In genomic region chr18:76368976-76369375, GRCh38 we compare ENCODE assay signal across 20 cellular contexts.
"Had no signal": no experiment of that assay in that cellular context is flagged by ENCODE, and none has a peak within 500 bp of the region (broad histone marks: within the 10 kb centered on the region; RNA-seq: fewer than 3 reads in every experiment).

No MANE protein-coding gene starts in this region.

- H2AFZ ChIP-seq: neural progenitor cell had no signal

- H3K9ac ChIP-seq: neural progenitor cell had no signal

- FAIRE-seq: endothelial cell of umbilical vein, kidney had no signal

- DNase-seq: activated gamma-delta T cell; activated naive CD4-positive, alpha-beta T cell treated with anti-CD3 and anti-CD28 coated beads, Interleukin-2, amount 50 U/mL, for 16 hours; activated naive CD8-positive, alpha-beta T cell treated with anti-CD3 and anti-CD28 coated beads, Interleukin-2, amount 50 U/mL, for 24 hours; aorta; caudate nucleus; effector memory CD4-positive, alpha-beta T cell; foreskin fibroblast; heart right ventricle; kidney; naive thymus-derived CD8-positive, alpha-beta T cell; stimulated activated CD4-positive, alpha-beta T cell treated with anti-CD3 and anti-CD28 coated beads, Interleukin-12 subunit alpha, Interleukin-12 subunit beta, amount 100 ng/mL, for 4 hours; stimulated activated CD4-positive, alpha-beta T cell treated with anti-CD3 and anti-CD28 coated beads, Interleukin-4, amount 100 ng/mL, for 4 hours; stimulated activated naive CD8-positive, alpha-beta T cell treated with anti-CD3 and anti-CD28 coated beads, Interleukin-15, Interleukin-2, amounts not matched to agents 100 U/mL and 50 U/mL, for 24 hours; T-cell had no signal

- H3K36me3 ChIP-seq: neural progenitor cell had no signal

- ATAC-seq: activated naive CD8-positive, alpha-beta T cell treated with anti-CD3 and anti-CD28 coated beads, Interleukin-2, amount 50 U/mL, for 24 hours; esophagus mucosa; heart right ventricle; naive thymus-derived CD8-positive, alpha-beta T cell; stimulated activated naive CD8-positive, alpha-beta T cell treated with anti-CD3 and anti-CD28 coated beads, Interleukin-15, Interleukin-2, amounts not matched to agents 100 U/mL and 50 U/mL, for 24 hours; T-cell had no signal

- H3K27ac ChIP-seq: heart right ventricle, neural progenitor cell, prostate gland, thyroid gland had no signal

- H3K27me3 ChIP-seq: heart right ventricle, neural progenitor cell, thyroid gland had no signal

- H3K4me2 ChIP-seq: neural progenitor cell had no signal

- H3K4me3 ChIP-seq: heart right ventricle, lung, neural progenitor cell, prostate gland, thyroid gland had no signal

- H3K9me3 ChIP-seq: heart right ventricle, prostate gland, thyroid gland had no signal
